Comparison of ENCODE assay signal across 12 cellular contexts in genomic region chr13:76014618-76015315, GRCh38.
A peak's percentile ranks its signal among the peaks of the same experiment; 100 is the strongest.
DNase-seq lines count a peak whose midpoint lies in the region; ATAC-seq, FAIRE-seq and TF ChIP-seq lines count a peak whose summit lies in the region.
"Had no signal": no experiment of that assay in that cellular context is flagged by ENCODE, and none has a peak within 500 bp of the region (broad histone marks: within the 10 kb centered on the region; RNA-seq: fewer than 3 reads in every experiment).

No MANE protein-coding gene starts in this region.

- no peak overlapping the region for H2AFZ ChIP-seq in HepG2 (ENCODE audit: low read length)

- no peaks in the 10 kb centered on the region for H3K79me2 ChIP-seq in HepG2 (ENCODE audit: insufficient read depth, low read length)

- H4K20me1 ChIP-seq in HepG2 (ENCODE audit: insufficient read depth, low read length): no peaks in the 10 kb centered on the region

- peak; percentile 90 for DNase-seq in HT-29 (ENCODE audit: low spot score)
- peak; percentile 53 for DNase-seq in astrocyte of the spinal cord (ENCODE audit: low read depth, low spot score)
- DNase-seq in heart right ventricle: peak in 1 of 2 donors; percentile 4
- DNase-seq in sciatic nerve (ENCODE audit: low spot score): no peak
- no peak for DNase-seq in stimulated activated CD4-positive, alpha-beta T cell treated with anti-CD3 and anti-CD28 coated beads, Interleukin-4, amount 100 ng/mL, for 24 hours
- no peak for DNase-seq in HepG2 (ENCODE audit: low spot score)
- DNase-seq in Kasumi-1 (lab: John Stamatoyannopoulos, UW): no peak
- DNase-seq: activated CD4-positive, alpha-beta memory T cell treated with anti-CD3 and anti-CD28 coated beads, Interleukin-2, amount 10 ng/mL, durations not matched to agents 7 days and 5 days; activated naive CD4-positive, alpha-beta T cell treated with anti-CD3 and anti-CD28 coated beads, Interleukin-2, amount 50 U/mL, for 16 hours had no signal

- H3K4me1 ChIP-seq in heart right ventricle (peaks cover 0 to 23% (median 10%) of the 10 kb centered on the region in 9 donors), HepG2 (ENCODE audit: insufficient read depth, low read length) (0 out of 2 replicates have a peak, but pooled peaks cover 3% of the 10 kb centered on the region)
- H3K4me1 ChIP-seq: SJSA1 had no signal

- H3K27me3 ChIP-seq in heart right ventricle (no peaks in the 10 kb centered on the region), HepG2 (ENCODE audit: control insufficient read depth in 1 of 2, insufficient read depth in 2 of 2, low read length in 2 of 2) (no peaks in the 10 kb centered on the region)
- H3K27me3 ChIP-seq: SJSA1 had no signal

- no peak for TF ChIP-seq EP300 in HepG2 (IDR thresholded peaks at IDR 0.05; ENCODE audit: low read depth in 2 of 2, low read length in 2 of 2)
- TF ChIP-seq EP300 in HepG2 (CRISPR knock-in tag; IDR thresholded peaks at IDR 0.05; ENCODE audit: borderline replicate concordance): no peak

- no peak for FAIRE-seq in HepG2 (lab: Jason Lieb, UNC)
- FAIRE-seq: D721Med had no signal

- ATAC-seq in heart right ventricle: peak in 6 of 8 donors; percentile 35 to 82 (median 68)
- peak; percentile 71 for ATAC-seq in sciatic nerve
- no peak for ATAC-seq in activated CD4-positive, CD25-positive, alpha-beta regulatory T cell treated with anti-CD3 and anti-CD28 coated beads, Interleukin-2, amount 50 U/mL, for 24 hours
- no peak for ATAC-seq in HepG2

- H3K4me2 ChIP-seq in HepG2 (ENCODE audit: low read depth, low read length): no peak overlapping the region

- H3K4me3 ChIP-seq in astrocyte of the spinal cord (ENCODE audit: low read depth, low read length): no peak overlapping the region
- no peak overlapping the region for H3K4me3 ChIP-seq in heart right ventricle
- no peak overlapping the region for H3K4me3 ChIP-seq in HepG2 (replicated peaks in 1 of 3; ENCODE audit: insufficient read depth in 1 of 3, low read depth in 2 of 3, low read length in 3 of 3)
- H3K4me3 ChIP-seq: SJSA1 had no signal

- intact Hi-C loops in heart right ventricle (cut with DNase I) (loop anchor here in 7 of 10 donors (1.0 to 10.0 kb wide), 5 partner anchors 112 to 460 kb away; no protein-coding TSS in a partner anchor), sciatic nerve (cut with DNase I) (no loop called here), HepG2 (cut with micrococcal nuclease; ENCODE audit: unreplicated experiment) (no loop called here)

- BruUV-seq in HepG2 (replicated peaks; lab: Mats Ljungman, UMichigan): no TSS peak

- no peak for TF ChIP-seq RAD21 in HepG2 (CRISPR knock-in tag; IDR thresholded peaks at IDR 0.05)

- H3K9ac ChIP-seq in HepG2 (ENCODE audit: insufficient read depth, low read depth, low read length): no peak overlapping the region

- H3K9me3 ChIP-seq in heart right ventricle (no peaks in the 10 kb centered on the region), HepG2 (ENCODE audit: low read length) (no peaks in the 10 kb centered on the region)
- H3K9me3 ChIP-seq: SJSA1 had no signal

- no peak for TF ChIP-seq POLR2A in HepG2 (IDR thresholded peaks at IDR 0.05; ENCODE audit: insufficient read depth in 1 of 2, low read depth in 2 of 2, low read length in 2 of 2)

- CTCF ChIA-PET in HepG2 (lab: Yijun Ruan, JAX; ENCODE audit: low intra/inter-chr PET ratio, low total read pairs): no interaction called here

- H3K36me3 ChIP-seq in heart right ventricle (no peaks in the 10 kb centered on the region), HepG2 (replicated peaks in 1 of 2; ENCODE audit: control insufficient read depth in 1 of 2, insufficient read depth in 2 of 2, low read length in 2 of 2) (no peaks in the 10 kb centered on the region)
- H3K36me3 ChIP-seq: SJSA1 had no signal

- TF ChIP-seq CTCF in astrocyte of the spinal cord (IDR thresholded peaks at IDR 0.05; ENCODE audit: low read depth, low read length) (no peak), heart right ventricle (IDR thresholded peaks at IDR 0.05) (no peak), HepG2 (CRISPR knock-in tag; IDR thresholded peaks at IDR 0.05) (no peak)

- 32 to 39% methylated on average over 4 of the region's 4 CpGs for WGBS in heart right ventricle, 2 donors
- 0% methylated on average over 4 of the region's 4 CpGs for WGBS in HepG2 (ENCODE audit: low lambda C conversion rate)

- in situ Hi-C loops in astrocyte of the spinal cord (cut with HindIII; ENCODE audit: low sequenced_read_pairs) (no loop called here), HepG2 (cut with HindIII; ENCODE audit: extremely low pct_ligation_motif_present, low pct_unique_long_range_greater_than_20kb) (loop anchor here (5.0 to 25.0 kb wide), 2 partner anchors 137 to 352 kb away; no protein-coding TSS in a partner anchor)

- H3K27ac ChIP-seq in heart right ventricle (peak overlapping the region in 7 of 10 donors; percentile 4 to 60 (median 45)), HepG2 (ENCODE audit: extremely low read length, insufficient read depth, low read length) (no peak overlapping the region)
- H3K27ac ChIP-seq: SJSA1 had no signal

- POLR2A ChIA-PET in HepG2 (lab: Yijun Ruan, JAX): no interaction called here

TF ChIP-seq in HepG2, 621 proteins besides CTCF, POLR2A, EP300 and RAD21:
- TF ChIP-seq ZBTB25 (CRISPR knock-in tag; IDR thresholded peaks at IDR 0.05) (no peak), NCOA2 (CRISPR knock-in tag; IDR thresholded peaks at IDR 0.05) (no peak), ZUFSP (CRISPR knock-in tag; IDR thresholded peaks at IDR 0.05; ENCODE audit: borderline replicate concordance) (no peak), ATF7 (IDR thresholded peaks at IDR 0.05) (no peak), ATF7 (CRISPR knock-in tag; IDR thresholded peaks at IDR 0.05) (no peak), ZNF598 (CRISPR knock-in tag; IDR thresholded peaks at IDR 0.05; ENCODE audit: borderline replicate concordance) (no peak)

Comparison
In these comparisons a context has a peak if more than half of its experiments do, and no peak if none do; other contexts are left out.
1. DNase-seq: peak in HT-29 (single experiment) and astrocyte of the spinal cord (single experiment); none in sciatic nerve (single experiment), stimulated activated CD4-positive, alpha-beta T cell treated with anti-CD3 and anti-CD28 coated beads, Interleukin-4, amount 100 ng/mL, for 24 hours (single experiment), HepG2 (single experiment) and Kasumi-1 (0 of 2).
2. ATAC-seq: peak in heart right ventricle (6 of 8) and sciatic nerve (single experiment); none in activated CD4-positive, CD25-positive, alpha-beta regulatory T cell treated with anti-CD3 and anti-CD28 coated beads, Interleukin-2, amount 50 U/mL, for 24 hours (0 of 2) and HepG2 (single experiment).
3. intact Hi-C loops: an anchor here in heart right ventricle (1.0 to 10.0 kb wide); none called in sciatic nerve and HepG2.